ENCODE assay signal across 1 cellular context in genomic region chr14:102248121-102248520, GRCh38.
TF ChIP-seq lines count a peak whose summit lies in the region.

No MANE protein-coding gene starts in this region.

TF ChIP-seq in GM23338, 12 proteins besides CTCF, POLR2A, EP300 and RAD21 (continued from another document):
- TF ChIP-seq REST (IDR thresholded peaks at IDR 0.05; ENCODE audit: unreplicated experiment): no peak
